8 cellular contexts compared by ENCODE assay signal in the genomic region with DNA sequence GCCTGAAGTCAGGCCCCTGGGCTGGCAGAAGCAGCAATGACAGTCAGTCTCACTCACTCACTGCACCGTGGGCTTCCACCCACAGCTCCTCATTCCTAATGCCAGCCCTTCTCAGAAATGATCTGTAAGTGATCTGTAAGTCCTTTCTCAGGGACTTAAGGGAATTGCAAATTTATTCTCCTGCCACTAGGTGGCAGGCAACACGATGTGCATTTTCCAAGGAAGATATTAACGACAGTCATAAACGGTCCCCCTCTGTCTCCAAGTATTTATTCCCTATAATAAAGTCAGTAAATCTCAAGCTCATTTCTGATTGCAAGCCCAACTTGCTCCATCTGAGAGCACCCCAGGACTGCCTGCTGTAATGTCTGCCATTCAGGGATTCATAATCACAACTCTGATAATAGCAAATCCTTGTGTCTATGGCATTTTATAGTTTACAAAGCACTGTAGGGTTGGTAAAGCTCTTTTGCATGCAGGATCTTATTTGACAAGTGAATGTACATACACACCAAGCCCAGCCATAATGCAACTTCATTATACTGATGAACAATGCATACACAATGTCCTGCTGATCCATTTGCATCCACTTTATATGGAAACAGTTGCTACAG.
DNase-seq lines count a peak whose midpoint lies in the region; ATAC-seq, FAIRE-seq and TF ChIP-seq lines count a peak whose summit lies in the region.

No MANE protein-coding gene starts in this region.

- DNase-seq in CD14-positive monocyte (ENCODE audit: low spot score) (no peak), GM18507 (ENCODE audit: extremely low spot score, insufficient read length, low read depth) (peak; percentile 15), NCI-H345 (lab: John Stamatoyannopoulos, UW) (peak; percentile 61), K562 (ENCODE audit: extremely low read depth in 1 of 4, low spot score in 3 of 4) (peak; percentile 46 to 67 (median 47)), HepG2 (ENCODE audit: low spot score) (peak; percentile 46)
- DNase-seq in activated CD8-positive, alpha-beta memory T cell treated with anti-CD3 and anti-CD28 coated beads, Interleukin-2, amount 10 ng/mL, durations not matched to agents 7 days and 5 days = no peak

- H3K27ac Mint-ChIP-seq in CD14-positive monocyte = no peak overlapping the region
- no peak overlapping the region for H3K27ac Mint-ChIP-seq in activated CD8-positive, alpha-beta memory T cell treated with anti-CD3 and anti-CD28 coated beads, Interleukin-2, amount 10 ng/mL, durations not matched to agents 7 days and 5 days

- H3K36me3 ChIP-seq in K562 (ENCODE audit: control insufficient read depth, insufficient read depth, low read length) (no peaks in the 10 kb centered on the region), HepG2 (replicated peaks in 1 of 2; ENCODE audit: control insufficient read depth in 1 of 2, insufficient read depth in 2 of 2, low read length in 2 of 2) (no peaks in the 10 kb centered on the region)

- H3K9ac ChIP-seq in K562 (ENCODE audit: insufficient read depth in 1 of 2, low read depth in 2 of 2, low read length in 2 of 2) (no peak overlapping the region), HepG2 (ENCODE audit: insufficient read depth, low read depth, low read length) (no peak overlapping the region)

- H3K4me2 ChIP-seq in K562 (ENCODE audit: insufficient read depth, low read length) (no peak overlapping the region), HepG2 (ENCODE audit: low read depth, low read length) (no peak overlapping the region)

- TF ChIP-seq EP300 in K562 (IDR thresholded peaks at IDR 0.05; ENCODE audit: low read length) (no peak), HepG2 (IDR thresholded peaks at IDR 0.05; ENCODE audit: low read depth in 2 of 2, low read length in 2 of 2) (no peak), HepG2 (CRISPR knock-in tag; IDR thresholded peaks at IDR 0.05; ENCODE audit: borderline replicate concordance) (no peak)

- CTCF ChIA-PET in K562 (lab: Yijun Ruan, JAX; ENCODE audit: low intra/inter-chr PET ratio) (interaction anchor here (1.2 kb wide), 1 partner anchor 10 kb away, joined by 4 read pairs; no protein-coding TSS in a partner anchor), HepG2 (lab: Yijun Ruan, JAX; ENCODE audit: low intra/inter-chr PET ratio, low total read pairs) (interaction anchor here (1.6 kb wide), 1 partner anchor 46 kb away, joined by 7 read pairs; no protein-coding TSS in a partner anchor)
- CTCF ChIA-PET in activated CD8-positive, alpha-beta memory T cell treated with anti-CD3 and anti-CD28 coated beads, Interleukin-2, amount 10 ng/mL, durations not matched to agents 7 days and 5 days (lab: Charles Lee) = interaction anchor here (0.7 to 1.7 kb wide), 4 partner anchors 10 to 363 kb away, joined by 3 to 9 read pairs (median 4); no protein-coding TSS in a partner anchor

- in situ Hi-C loops in K562 (cut with MboI) (loop anchor here (25.0 kb wide), 1 partner anchor 1191 kb away; no protein-coding TSS in a partner anchor), HepG2 (cut with HindIII; ENCODE audit: extremely low pct_ligation_motif_present, low pct_unique_long_range_greater_than_20kb) (loop anchor here (10.0 to 25.0 kb wide), 2 partner anchors 548 to 1191 kb away; no protein-coding TSS in a partner anchor)

- ATAC-seq in K562 (peak; percentile 62; the same call in 2 of the 3 replicates), HepG2 (peak; percentile 49; the same call in 2 of the 3 replicates), GM18868 (IDR thresholded peaks at IDR 0.05; ENCODE audit: unreplicated experiment) (no peak), GM21528 (IDR thresholded peaks at IDR 0.05; ENCODE audit: low FRiP score, unreplicated experiment) (no peak)
- ATAC-seq in activated CD8-positive, alpha-beta memory T cell treated with anti-CD3 and anti-CD28 coated beads, Interleukin-2, amount 10 ng/mL, durations not matched to agents 7 days and 5 days = no peak

- H3K79me2 ChIP-seq in K562 (ENCODE audit: control insufficient read depth, insufficient read depth, low read length) (no peaks in the 10 kb centered on the region), HepG2 (ENCODE audit: insufficient read depth, low read length) (no peaks in the 10 kb centered on the region)

- H3K27ac ChIP-seq in K562 (ENCODE audit: extremely low read depth, low read depth, low read length) = no peak overlapping the region
- no peak overlapping the region for H3K27ac ChIP-seq in HepG2 (ENCODE audit: extremely low read length, insufficient read depth, low read length)

- H3K4me1 Mint-ChIP-seq in CD14-positive monocyte = peaks cover 7% of the 10 kb centered on the region
- H3K4me1 Mint-ChIP-seq in activated CD8-positive, alpha-beta memory T cell treated with anti-CD3 and anti-CD28 coated beads, Interleukin-2, amount 10 ng/mL, durations not matched to agents 7 days and 5 days = no peaks in the 10 kb centered on the region

- H2AFZ ChIP-seq in K562 (ENCODE audit: low read depth, low read length) (no peak overlapping the region), HepG2 (ENCODE audit: low read length) (no peak overlapping the region)

- no peak overlapping the region for H3K4me3 Mint-ChIP-seq in CD14-positive monocyte
- H3K4me3 Mint-ChIP-seq in activated CD8-positive, alpha-beta memory T cell treated with anti-CD3 and anti-CD28 coated beads, Interleukin-2, amount 10 ng/mL, durations not matched to agents 7 days and 5 days = no peak overlapping the region

- H3K9me3 ChIP-seq in K562 (replicated peaks; ENCODE audit: control insufficient read depth, insufficient read depth, low read depth, low read length) (no peaks in the 10 kb centered on the region), HepG2 (ENCODE audit: low read length) (0 out of 2 replicates have a peak, but pooled peaks cover 8% of the 10 kb centered on the region)

- H3K36me3 Mint-ChIP-seq in CD14-positive monocyte = no peaks in the 10 kb centered on the region
- no peaks in the 10 kb centered on the region for H3K36me3 Mint-ChIP-seq in activated CD8-positive, alpha-beta memory T cell treated with anti-CD3 and anti-CD28 coated beads, Interleukin-2, amount 10 ng/mL, durations not matched to agents 7 days and 5 days

- no peak overlapping the region for H3K4me3 ChIP-seq in K562
- H3K4me3 ChIP-seq in HepG2 (replicated peaks in 1 of 3; ENCODE audit: insufficient read depth in 1 of 3, low read depth in 2 of 3, low read length in 3 of 3) = no peak overlapping the region

- peak; percentile 73 for TF ChIP-seq CTCF in CD14-positive monocyte (IDR thresholded peaks at IDR 0.05)
- peak; percentile 50 to 74 (median 67) for TF ChIP-seq CTCF in K562 (IDR thresholded peaks at IDR 0.05 in 2 of 3, conservative IDR thresholded peaks at IDR 0.05 in 1 of 3; ENCODE audit: insufficient read depth in 2 of 3, low read depth in 1 of 3, low read length in 3 of 3)
- TF ChIP-seq CTCF in HepG2 (CRISPR knock-in tag; IDR thresholded peaks at IDR 0.05) = peak; percentile 62

- TF ChIP-seq RAD21 in K562 (CRISPR knock-in tag; conservative IDR thresholded peaks at IDR 0.05 in 1 of 2, IDR thresholded peaks at IDR 0.05 in 1 of 2) (peak; percentile 20 to 66; a peak in 2 of 4 replicates), HepG2 (CRISPR knock-in tag; IDR thresholded peaks at IDR 0.05) (no peak)

- POLR2A ChIA-PET in K562 (lab: Yijun Ruan, JAX) = interaction anchor here (0.7 kb wide), 1 partner anchor 150 kb away, joined by 4 read pairs; no protein-coding TSS in a partner anchor
- POLR2A ChIA-PET in HepG2 (lab: Yijun Ruan, JAX) = no interaction called here

- FAIRE-seq in GM18507 (lab: Jason Lieb, UNC) (peak; percentile 67), K562 (lab: Jason Lieb, UNC) (peak; percentile 89), HepG2 (lab: Jason Lieb, UNC) (peak; percentile 28)

- H4K20me1 ChIP-seq in K562 (replicated peaks; ENCODE audit: control insufficient read depth, insufficient read depth, low read length) = no peaks in the 10 kb centered on the region
- no peaks in the 10 kb centered on the region for H4K20me1 ChIP-seq in HepG2 (ENCODE audit: insufficient read depth, low read length)

- intact Hi-C loops in CD14-positive monocyte (cut with micrococcal nuclease) = loop anchor here (5.0 to 10.0 kb wide), 2 partner anchors 232 to 309 kb away; no protein-coding TSS in a partner anchor
- intact Hi-C loops in K562 (cut with micrococcal nuclease) = loop anchor here (2.0 to 10.0 kb wide), 5 partner anchors 44 to 1178 kb away; no protein-coding TSS in a partner anchor
- intact Hi-C loops in HepG2 (cut with micrococcal nuclease; ENCODE audit: unreplicated experiment) = loop anchor here (2.0 to 10.0 kb wide), 4 partner anchors 46 to 309 kb away; no protein-coding TSS in a partner anchor

- TF ChIP-seq POLR2A in K562 (conservative IDR thresholded peaks at IDR 0.05) (no peak), HepG2 (IDR thresholded peaks at IDR 0.05; ENCODE audit: insufficient read depth in 1 of 2, low read depth in 2 of 2, low read length in 2 of 2) (no peak)

- H3K4me1 ChIP-seq in K562 (replicated peaks in 1 of 2; ENCODE audit: control insufficient read depth in 2 of 2, insufficient read depth in 2 of 2, low read length in 2 of 2) = peaks cover 0 to 6% of the 10 kb centered on the region in 2 experiments; a peak in 1 of 5 replicates
- no peaks in the 10 kb centered on the region for H3K4me1 ChIP-seq in HepG2 (ENCODE audit: insufficient read depth, low read length)

- H3K9me1 ChIP-seq in K562 (ENCODE audit: control insufficient read depth, insufficient read depth, low read length) = no peaks in the 10 kb centered on the region

- 0% methylated on average over 4 of the region's 4 CpGs for WGBS in K562 (ENCODE audit: insufficient coverage, low coverage, missing lambda C conversion rate)
- WGBS in HepG2 (ENCODE audit: low lambda C conversion rate) = 0% methylated on average over 4 of the region's 4 CpGs

- BruUV-seq in K562 (replicated peaks; lab: Mats Ljungman, UMichigan) = no TSS peak
- BruUV-seq in HepG2 (replicated peaks; lab: Mats Ljungman, UMichigan) = no TSS peak

- peaks cover 0 to 2% (median 0%) of the 10 kb centered on the region in 7 donors for H3K9me3 Mint-ChIP-seq in CD14-positive monocyte
- no peaks in the 10 kb centered on the region for H3K9me3 Mint-ChIP-seq in activated CD8-positive, alpha-beta memory T cell treated with anti-CD3 and anti-CD28 coated beads, Interleukin-2, amount 10 ng/mL, durations not matched to agents 7 days and 5 days (ENCODE audit: low read depth)

- H3K27me3 ChIP-seq in K562 (ENCODE audit: control insufficient read depth in 2 of 2, insufficient read depth in 2 of 2, low read length in 2 of 2) (peaks cover 0 to 13% of the 10 kb centered on the region in 2 experiments; a peak in 3 of 5 replicates), HepG2 (ENCODE audit: control insufficient read depth in 1 of 2, insufficient read depth in 2 of 2, low read length in 2 of 2) (peaks cover 0 to 15% of the 10 kb centered on the region in 2 experiments; a peak in 2 of 5 replicates)

- H3K27me3 Mint-ChIP-seq in CD14-positive monocyte (ENCODE audit: low read depth in 3 of 3) = peaks cover 8 to 25% (median 20%) of the 10 kb centered on the region in 3 donors
- peaks cover 22% of the 10 kb centered on the region for H3K27me3 Mint-ChIP-seq in activated CD8-positive, alpha-beta memory T cell treated with anti-CD3 and anti-CD28 coated beads, Interleukin-2, amount 10 ng/mL, durations not matched to agents 7 days and 5 days

TF ChIP-seq in K562, 482 proteins besides CTCF, POLR2A, EP300 and RAD21 (continues in another document):
- TF ChIP-seq ELF1 (tag; IDR thresholded peaks at IDR 0.05) = no peak
- no peak for TF ChIP-seq CCAR2 (IDR thresholded peaks at IDR 0.05; ENCODE audit: low read depth, low read length)

TF ChIP-seq in HepG2, 621 proteins besides CTCF, POLR2A, EP300 and RAD21 (continues in another document):
- 0 out of 2 replicates have a peak, but pooled peaks have one; percentile 9 for TF ChIP-seq STAG1 (CRISPR knock-in tag; IDR thresholded peaks at IDR 0.05)

Comparison
In these comparisons a context has a peak if more than half of its experiments do, and no peak if none do; other contexts are left out.
1. DNase-seq: peak in GM18507 (single experiment), NCI-H345 (single experiment), K562 (4 of 4) and HepG2 (single experiment); none in CD14-positive monocyte (single experiment) and activated CD8-positive, alpha-beta memory T cell treated with anti-CD3 and anti-CD28 coated beads, Interleukin-2, amount 10 ng/mL, durations not matched to agents 7 days and 5 days (single experiment).
2. ATAC-seq: peak in K562 (single experiment) and HepG2 (single experiment); none in activated CD8-positive, alpha-beta memory T cell treated with anti-CD3 and anti-CD28 coated beads, Interleukin-2, amount 10 ng/mL, durations not matched to agents 7 days and 5 days (single experiment), GM18868 (single experiment) and GM21528 (single experiment).
3. Peak in every context shown above with its lines, with median percentiles within 50 percentile points of each other: CTCF ChIP-seq.